7 cellular contexts compared by ENCODE assay signal in genomic region chr16:85416267-85417109, GRCh38.
DNase-seq lines count a peak whose midpoint lies in the region; ATAC-seq and TF ChIP-seq lines count a peak whose summit lies in the region.

No MANE protein-coding gene starts in this region.

- no peak overlapping the region for H3K27ac Mint-ChIP-seq in chondrocyte (ENCODE audit: unreplicated experiment)
- peak overlapping the region; percentile 14 for H3K27ac Mint-ChIP-seq in stimulated activated naive B cell treated with anti-CD40 and anti-IgM and Interleukin-4, amounts not matched to agents 10 μg/mL and 1 μg/mL and 100 μg/mL, for 72 hours

- H3K36me3 Mint-ChIP-seq in chondrocyte (ENCODE audit: low read depth): no peaks in the 10 kb centered on the region
- H3K36me3 Mint-ChIP-seq in stimulated activated naive B cell treated with anti-CD40 and anti-IgM and Interleukin-4, amounts not matched to agents 10 μg/mL and 1 μg/mL and 100 μg/mL, for 72 hours: peaks cover 0 to 1% of the 10 kb centered on the region in 2 donors

- TF ChIP-seq CTCF in GM12872 (IDR thresholded peaks at IDR 0.05; ENCODE audit: insufficient read depth, low read depth, low read length) (peak; percentile 72), chondrocyte (IDR thresholded peaks at IDR 0.05) (peak; percentile 75)

- H3K9me3 Mint-ChIP-seq in chondrocyte (ENCODE audit: low read depth): no peaks in the 10 kb centered on the region
- peaks cover 6 to 8% of the 10 kb centered on the region in 2 donors for H3K9me3 Mint-ChIP-seq in stimulated activated naive B cell treated with anti-CD40 and anti-IgM and Interleukin-4, amounts not matched to agents 10 μg/mL and 1 μg/mL and 100 μg/mL, for 72 hours

- H3K27me3 Mint-ChIP-seq in chondrocyte (ENCODE audit: low read depth): no peaks in the 10 kb centered on the region
- peaks cover 10 to 15% of the 10 kb centered on the region in 2 donors for H3K27me3 Mint-ChIP-seq in stimulated activated naive B cell treated with anti-CD40 and anti-IgM and Interleukin-4, amounts not matched to agents 10 μg/mL and 1 μg/mL and 100 μg/mL, for 72 hours

- peak; percentile 60 for DNase-seq in NCI-H2081 treated with DMSO at 0.1 percent for 48 hours (lab: John Stamatoyannopoulos, UW)
- peak; percentile 51 for DNase-seq in activated CD4-positive, alpha-beta T cell treated with anti-CD3 and anti-CD28 coated beads for 1 hour
- peak; percentile 86 for DNase-seq in chondrocyte (ENCODE audit: low spot score)
- DNase-seq in mucosa of gallbladder (ENCODE audit: low spot score): peak; percentile 59
- DNase-seq in stimulated activated naive B cell treated with anti-CD40 and anti-IgM and Interleukin-4, amounts not matched to agents 10 μg/mL and 1 μg/mL and 100 μg/mL, for 72 hours: peak; percentile 59
- DNase-seq in NCI-H774 (lab: John Stamatoyannopoulos, UW): no peak

- no peaks in the 10 kb centered on the region for H3K4me1 Mint-ChIP-seq in chondrocyte (ENCODE audit: low read depth)
- peaks cover 5 to 9% of the 10 kb centered on the region in 2 donors for H3K4me1 Mint-ChIP-seq in stimulated activated naive B cell treated with anti-CD40 and anti-IgM and Interleukin-4, amounts not matched to agents 10 μg/mL and 1 μg/mL and 100 μg/mL, for 72 hours

- peak; percentile 78 to 81 for ATAC-seq in stimulated activated naive B cell treated with anti-CD40 and anti-IgM and Interleukin-4, amounts not matched to agents 10 μg/mL and 1 μg/mL and 100 μg/mL, for 72 hours (replicated peaks)

- no peak overlapping the region for H3K4me3 Mint-ChIP-seq in chondrocyte (ENCODE audit: unreplicated experiment)
- peak overlapping the region; percentile 13 to 72 for H3K4me3 Mint-ChIP-seq in stimulated activated naive B cell treated with anti-CD40 and anti-IgM and Interleukin-4, amounts not matched to agents 10 μg/mL and 1 μg/mL and 100 μg/mL, for 72 hours
